In the genomic region with DNA sequence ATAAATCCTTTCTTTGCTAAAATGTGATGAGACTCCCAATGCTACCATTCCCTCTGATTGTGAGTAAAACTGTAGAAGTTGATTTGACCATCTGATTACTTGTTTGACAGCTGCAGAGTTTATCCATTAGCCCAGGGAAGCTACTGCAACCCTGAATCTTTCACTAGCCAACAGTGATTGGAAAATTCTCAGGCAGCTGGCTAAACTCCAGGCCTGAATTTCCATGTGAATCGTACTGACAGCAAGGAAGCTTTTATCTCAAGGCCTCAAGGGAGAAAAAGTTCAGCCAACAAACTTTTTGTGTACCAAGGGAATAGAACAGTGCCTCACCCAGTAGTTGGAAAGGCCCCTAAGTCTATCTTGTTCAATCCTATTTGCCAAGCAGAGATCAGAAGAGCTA, we compare ENCODE assay signal across 15 cellular contexts.
"Had no signal": no experiment of that assay in that cellular context is flagged by ENCODE, and none has a peak within 500 bp of the region (broad histone marks: within the 10 kb centered on the region; RNA-seq: fewer than 3 reads in every experiment).

No MANE protein-coding gene starts in this region.

- H3K9me3 ChIP-seq: tibial artery, vagina had no signal

- H3K27ac ChIP-seq: brain microvascular endothelial cell, foreskin keratinocyte, heart left ventricle, tibial artery, vagina had no signal

- H3K4me3 ChIP-seq: heart left ventricle, lung, tibial artery, vagina had no signal

- H3K4me1 Mint-ChIP-seq: activated CD8-positive, alpha-beta memory T cell treated with anti-CD3 and anti-CD28 coated beads, Interleukin-2, amount 10 ng/mL, durations not matched to agents 7 days and 5 days had no signal

- ATAC-seq: activated CD8-positive, alpha-beta memory T cell treated with anti-CD3 and anti-CD28 coated beads, Interleukin-2, amount 10 ng/mL, durations not matched to agents 7 days and 5 days; activated naive CD4-positive, alpha-beta T cell treated with anti-CD3 and anti-CD28 coated beads, Interleukin-2, amount 50 U/mL, for 72 hours; foreskin keratinocyte; heart left ventricle; natural killer cell treated with Interleukin-12 subunit alpha and Interleukin-12 subunit beta and Interleukin-15 and Interleukin-18, amount 100 ng/mL, for 72 hours had no signal

- H3K27me3 ChIP-seq: brain microvascular endothelial cell, heart left ventricle, tibial artery, vagina had no signal

- H3K27me3 Mint-ChIP-seq: activated CD8-positive, alpha-beta memory T cell treated with anti-CD3 and anti-CD28 coated beads, Interleukin-2, amount 10 ng/mL, durations not matched to agents 7 days and 5 days had no signal

- H3K9me3 Mint-ChIP-seq: activated T-cell treated with anti-CD3 and anti-CD28 coated beads, Interleukin-2, amount 50 U/mL, for 24 hours had no signal

- H3K27ac Mint-ChIP-seq: activated CD8-positive, alpha-beta memory T cell treated with anti-CD3 and anti-CD28 coated beads, Interleukin-2, amount 10 ng/mL, durations not matched to agents 7 days and 5 days; activated naive CD4-positive, alpha-beta T cell treated with anti-CD3 and anti-CD28 coated beads, Interleukin-2, amount 50 U/mL, for 72 hours; activated T-cell treated with anti-CD3 and anti-CD28 coated beads, Interleukin-2, amount 50 U/mL, for 24 hours; natural killer cell treated with Interleukin-12 subunit alpha and Interleukin-12 subunit beta and Interleukin-15 and Interleukin-18, amount 100 ng/mL, for 72 hours had no signal

- DNase-seq: activated CD4-positive, alpha-beta T cell treated with anti-CD3 and anti-CD28 coated beads, Interleukin-2, amount 50 U/mL, for 4 hours; activated CD4-positive, CD25-positive, alpha-beta regulatory T cell treated with anti-CD3 and anti-CD28 coated beads, Interleukin-2, amount 50 U/mL, for 72 hours; activated CD8-positive, alpha-beta memory T cell treated with anti-CD3 and anti-CD28 coated beads, Interleukin-2, amount 10 ng/mL, durations not matched to agents 7 days and 5 days; activated effector memory CD4-positive, alpha-beta T cell treated with anti-CD3 and anti-CD28 coated beads, Interleukin-2, amount 50 U/mL, for 16 hours; activated T-cell treated with anti-CD3 and anti-CD28 coated beads, Interleukin-2, amount 50 U/mL, for 24 hours; brain microvascular endothelial cell; foreskin keratinocyte; heart left ventricle; stimulated activated CD4-positive, alpha-beta T cell treated with anti-CD3 and anti-CD28 coated beads, Interleukin-15, amount 100 ng/mL, for 24 hours; stimulated activated CD4-positive, alpha-beta T cell treated with anti-CD3 and anti-CD28 coated beads, Interleukin-4, amount 100 ng/mL, for 4 hours; tibial artery had no signal

- H3K36me3 Mint-ChIP-seq: activated CD8-positive, alpha-beta memory T cell treated with anti-CD3 and anti-CD28 coated beads, Interleukin-2, amount 10 ng/mL, durations not matched to agents 7 days and 5 days; activated naive CD4-positive, alpha-beta T cell treated with anti-CD3 and anti-CD28 coated beads, Interleukin-2, amount 50 U/mL, for 72 hours; natural killer cell treated with Interleukin-12 subunit alpha and Interleukin-12 subunit beta and Interleukin-15 and Interleukin-18, amount 100 ng/mL, for 72 hours had no signal

- H3K4me3 Mint-ChIP-seq: activated CD8-positive, alpha-beta memory T cell treated with anti-CD3 and anti-CD28 coated beads, Interleukin-2, amount 10 ng/mL, durations not matched to agents 7 days and 5 days; activated T-cell treated with anti-CD3 and anti-CD28 coated beads, Interleukin-2, amount 50 U/mL, for 24 hours; natural killer cell treated with Interleukin-12 subunit alpha and Interleukin-12 subunit beta and Interleukin-15 and Interleukin-18, amount 100 ng/mL, for 72 hours had no signal

- H3K4me1 ChIP-seq: foreskin keratinocyte, tibial artery had no signal

- H3K36me3 ChIP-seq: brain microvascular endothelial cell, heart left ventricle, tibial artery, vagina had no signal
